In the genomic region with DNA sequence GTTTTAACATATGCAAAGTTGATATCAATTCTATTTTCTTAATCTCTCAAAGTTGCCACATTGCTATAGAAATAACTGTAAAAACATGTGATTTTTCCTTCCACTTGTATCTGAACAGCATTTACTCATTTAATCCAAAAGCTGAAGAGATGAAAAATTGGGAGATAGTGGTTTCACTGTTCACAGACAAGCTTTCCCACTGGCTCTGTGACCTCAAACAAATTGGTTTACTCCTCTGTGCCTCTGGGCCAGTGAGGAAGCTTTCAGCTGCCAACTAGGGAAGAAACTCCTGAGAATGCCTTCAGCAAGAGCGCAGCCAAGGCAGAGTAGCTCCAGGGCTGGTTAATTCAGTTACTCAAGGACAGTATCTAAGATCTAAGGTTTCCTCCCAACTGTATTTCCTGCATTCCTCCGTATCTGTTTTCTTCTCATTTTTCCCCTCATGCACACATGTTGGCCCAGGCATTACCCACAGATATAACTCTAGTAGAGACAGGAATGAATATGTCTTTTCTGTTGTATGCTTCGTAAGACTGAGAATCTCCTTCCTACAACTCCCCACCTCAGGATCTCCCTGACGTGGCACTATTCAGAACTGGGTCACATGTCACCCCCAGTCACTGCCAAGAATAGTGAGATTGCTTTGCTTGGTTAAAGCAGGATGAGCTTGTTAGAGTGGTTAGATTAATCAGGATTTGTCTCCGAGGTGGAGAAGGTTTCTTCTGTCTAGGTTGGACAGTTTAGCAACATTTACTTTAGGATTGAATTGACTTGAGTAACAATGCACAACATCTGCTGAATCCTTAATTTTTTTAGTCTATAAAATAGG, we compare ENCODE assay signal across 18 cellular contexts.
DNase-seq lines count a peak whose midpoint lies in the region.
"Had no signal": no experiment of that assay in that cellular context is flagged by ENCODE, and none has a peak within 500 bp of the region (broad histone marks: within the 10 kb centered on the region; RNA-seq: fewer than 3 reads in every experiment).

No MANE protein-coding gene starts in this region.

- H3K36me3 ChIP-seq in mesenchymal stem cell (ENCODE audit: control insufficient read depth in 1 of 2, insufficient read depth in 2 of 2, low read depth in 1 of 2, low read length in 2 of 2), result no peaks in the 10 kb centered on the region
- H3K36me3 ChIP-seq: gastroesophageal sphincter, tibial nerve had no signal

- no peak overlapping the region for H3K4me3 ChIP-seq in mesenchymal stem cell (ENCODE audit: insufficient read depth in 1 of 2, low read depth in 1 of 2, low read length in 2 of 2)
- H3K4me3 ChIP-seq: gastroesophageal sphincter, tibial nerve had no signal

- H3K9me3 Mint-ChIP-seq in activated naive CD4-positive, alpha-beta T cell treated with anti-CD3 and anti-CD28 coated beads, Interleukin-2, amount 10 ng/mL, durations not matched to agents 7 days and 5 days, result no peaks in the 10 kb centered on the region
- H3K9me3 Mint-ChIP-seq: CD8-positive, alpha-beta T cell; mesothelial cell of epicardium had no signal

- H3K27me3 ChIP-seq in mesenchymal stem cell (ENCODE audit: control insufficient read depth in 1 of 2, insufficient read depth in 1 of 2, low read length in 2 of 2), result no peaks in the 10 kb centered on the region
- H3K27me3 ChIP-seq: gastroesophageal sphincter, tibial nerve had no signal

- H2BK120ac ChIP-seq in mesenchymal stem cell (ENCODE audit: low read depth, low read length), result no peak overlapping the region

- H3K4ac ChIP-seq in mesenchymal stem cell (ENCODE audit: low read depth in 1 of 2, low read length in 2 of 2), result no peak overlapping the region

- CTCF ChIA-PET in activated naive CD4-positive, alpha-beta T cell treated with anti-CD3 and anti-CD28 coated beads, Interleukin-2, amount 10 ng/mL, durations not matched to agents 7 days and 5 days (lab: Charles Lee), result interaction anchor here (0.5 kb wide), 1 partner anchor 9 kb away, joined by 3 read pairs; no protein-coding TSS in a partner anchor

- no peak overlapping the region for H3K18ac ChIP-seq in mesenchymal stem cell (ENCODE audit: low read depth in 1 of 2, low read length in 2 of 2)

- H2AFZ ChIP-seq in mesenchymal stem cell (ENCODE audit: low read depth, low read length), result no peak overlapping the region

- H3K36me3 Mint-ChIP-seq in activated naive CD4-positive, alpha-beta T cell treated with anti-CD3 and anti-CD28 coated beads, Interleukin-2, amount 10 ng/mL, durations not matched to agents 7 days and 5 days, result no peaks in the 10 kb centered on the region
- H3K36me3 Mint-ChIP-seq: CD8-positive, alpha-beta T cell; mesothelial cell of epicardium had no signal

- no peaks in the 10 kb centered on the region for H3K4me1 ChIP-seq in mesenchymal stem cell (ENCODE audit: control insufficient read depth, insufficient read depth, low read depth, low read length)
- H3K4me1 ChIP-seq: gastroesophageal sphincter, tibial nerve had no signal

- 85% methylated on average over 3 of the region's 5 CpGs for WGBS in mesenchymal stem cell

- H2BK12ac ChIP-seq in mesenchymal stem cell (ENCODE audit: low read length in 2 of 2), result no peak overlapping the region

- DNase-seq in Ammon's horn (ENCODE audit: low spot score) (peak; percentile 9), SK-N-DZ (ENCODE audit: low spot score) (peak; percentile 31), mesenchymal stem cell (no peak), hepatic stellate cell (ENCODE audit: low spot score) (no peak), NCI-H2171 treated with DMSO at 0.1 percent for 48 hours (lab: John Stamatoyannopoulos, UW) (no peak)
- no peak for DNase-seq in activated CD4-positive, alpha-beta T cell treated with anti-CD3 and anti-CD28 coated beads, Interleukin-2, amount 50 U/mL, for 4 hours
- DNase-seq in activated naive CD4-positive, alpha-beta T cell treated with anti-CD3 and anti-CD28 coated beads, Interleukin-2, amount 10 ng/mL, durations not matched to agents 7 days and 5 days, result no peak
- DNase-seq: activated effector memory CD4-positive, alpha-beta T cell treated with anti-CD3 and anti-CD28 coated beads, Interleukin-2, amount 50 U/mL, for 16 hours; CD8-positive, alpha-beta T cell; effector CD8-positive, alpha-beta T cell; NCI-H187 treated with DMSO at 0.1 percent for 48 hours; NCI-H510A; stimulated activated CD4-positive, alpha-beta T cell treated with anti-CD3 and anti-CD28 coated beads, Interleukin-4, amount 100 ng/mL, for 24 hours had no signal

- no peak overlapping the region for H3K14ac ChIP-seq in mesenchymal stem cell (ENCODE audit: low read length in 2 of 2)

- H3K9ac ChIP-seq in mesenchymal stem cell (ENCODE audit: low read length), result peak overlapping the region; percentile 0

- H2BK5ac ChIP-seq in mesenchymal stem cell (ENCODE audit: low read depth, low read length, poor library complexity, severe bottlenecking), result no peak overlapping the region

- H2BK15ac ChIP-seq in mesenchymal stem cell (ENCODE audit: low read depth, poor library complexity, severe bottlenecking), result no peak overlapping the region

- H3K4me3 Mint-ChIP-seq in activated naive CD4-positive, alpha-beta T cell treated with anti-CD3 and anti-CD28 coated beads, Interleukin-2, amount 10 ng/mL, durations not matched to agents 7 days and 5 days, result no peak overlapping the region
- H3K4me3 Mint-ChIP-seq: CD8-positive, alpha-beta T cell; mesothelial cell of epicardium had no signal

- H3K79me1 ChIP-seq in mesenchymal stem cell (replicated peaks; ENCODE audit: low read length, poor library complexity, severe bottlenecking), result no peaks in the 10 kb centered on the region

- no peak overlapping the region for H3K4me2 ChIP-seq in mesenchymal stem cell (ENCODE audit: low read length, poor library complexity, severe bottlenecking)

- no peak overlapping the region for H3K27ac Mint-ChIP-seq in activated naive CD4-positive, alpha-beta T cell treated with anti-CD3 and anti-CD28 coated beads, Interleukin-2, amount 10 ng/mL, durations not matched to agents 7 days and 5 days
- H3K27ac Mint-ChIP-seq: CD8-positive, alpha-beta T cell; mesothelial cell of epicardium had no signal

- H2AK5ac ChIP-seq in mesenchymal stem cell (ENCODE audit: low read length, severe bottlenecking), result no peak overlapping the region

- no peaks in the 10 kb centered on the region for H3K9me3 ChIP-seq in mesenchymal stem cell (ENCODE audit: control insufficient read depth, low read length)
- H3K9me3 ChIP-seq: gastroesophageal sphincter had no signal

- H3K27ac ChIP-seq in cingulate gyrus (ENCODE audit: low read depth, low read length) (peak overlapping the region; percentile 73), mesenchymal stem cell (ENCODE audit: low read length, poor library complexity, severe bottlenecking) (no peak overlapping the region)
- H3K27ac ChIP-seq: gastroesophageal sphincter, tibial nerve, VCaP had no signal

- H3K27me3 Mint-ChIP-seq in activated naive CD4-positive, alpha-beta T cell treated with anti-CD3 and anti-CD28 coated beads, Interleukin-2, amount 10 ng/mL, durations not matched to agents 7 days and 5 days, result no peaks in the 10 kb centered on the region

- H4K91ac ChIP-seq in mesenchymal stem cell (ENCODE audit: low read length), result no peak overlapping the region

- H3K4me1 Mint-ChIP-seq in activated naive CD4-positive, alpha-beta T cell treated with anti-CD3 and anti-CD28 coated beads, Interleukin-2, amount 10 ng/mL, durations not matched to agents 7 days and 5 days, result no peaks in the 10 kb centered on the region

- no peak overlapping the region for H3K23ac ChIP-seq in mesenchymal stem cell (ENCODE audit: low read length in 2 of 2)

- no peak overlapping the region for H4K8ac ChIP-seq in mesenchymal stem cell (ENCODE audit: low read length)

Comparison
In these comparisons a context has a peak if more than half of its experiments do, and no peak if none do; other contexts are left out.
1. DNase-seq: peak in Ammon's horn (single experiment) and SK-N-DZ (single experiment); none in mesenchymal stem cell (single experiment), activated CD4-positive, alpha-beta T cell treated with anti-CD3 and anti-CD28 coated beads, Interleukin-2, amount 50 U/mL, for 4 hours (0 of 2), activated naive CD4-positive, alpha-beta T cell treated with anti-CD3 and anti-CD28 coated beads, Interleukin-2, amount 10 ng/mL, durations not matched to agents 7 days and 5 days (single experiment), hepatic stellate cell (single experiment) and NCI-H2171 treated with DMSO at 0.1 percent for 48 hours (single experiment).